1 cellular context compared by ENCODE assay signal in the genomic region with DNA sequence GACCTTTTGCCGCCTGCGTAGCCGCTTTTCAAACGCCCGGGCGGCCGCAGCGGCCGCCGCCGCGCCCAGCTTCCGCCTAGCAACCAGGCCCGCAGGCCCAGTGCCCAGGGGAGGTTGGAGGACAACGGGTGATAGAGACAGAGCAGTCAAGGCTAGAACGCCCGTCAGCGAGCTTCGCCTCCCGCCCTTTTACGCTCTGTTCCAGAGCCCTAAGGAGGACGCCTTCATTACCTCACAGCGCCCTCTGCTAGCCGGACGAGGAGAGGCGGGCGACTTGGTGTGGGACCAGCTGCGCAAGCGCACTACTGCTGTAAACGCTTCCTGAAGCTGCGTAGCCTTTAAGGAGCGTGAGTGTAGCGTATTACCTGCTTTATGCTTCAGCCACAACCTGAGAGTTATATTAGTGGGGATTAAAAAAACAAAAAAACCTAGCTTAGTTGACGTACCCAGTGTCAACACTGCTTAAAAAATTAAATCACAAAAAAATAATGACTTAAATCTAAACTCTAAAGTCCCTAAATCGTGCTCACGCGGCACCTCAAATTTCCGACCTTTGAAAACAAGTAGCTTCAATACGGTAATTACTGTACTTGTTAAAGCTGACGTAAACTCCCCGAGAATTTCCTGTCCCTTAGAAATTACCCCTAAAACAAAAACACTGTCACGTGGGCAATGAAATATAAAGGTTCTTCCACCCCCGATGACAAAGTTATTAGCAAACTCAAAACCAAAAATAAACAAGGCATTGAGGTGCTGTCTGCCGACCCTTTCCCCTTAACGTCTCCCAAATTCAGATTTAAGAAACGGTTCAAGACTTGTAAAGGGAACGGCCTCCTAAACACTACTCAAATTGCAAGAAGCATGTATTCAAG.
TF ChIP-seq lines count a peak whose summit lies in the region.

A gene (minus strand): TSS at position 126 of the 872 bp plus-strand sequence. CDS start 405 bp downstream, outside the sequence.

TF ChIP-seq in HepG2, 621 proteins besides CTCF, POLR2A, EP300 and RAD21 (continued from another document and continues in another):
- TF ChIP-seq, protein P1, sequence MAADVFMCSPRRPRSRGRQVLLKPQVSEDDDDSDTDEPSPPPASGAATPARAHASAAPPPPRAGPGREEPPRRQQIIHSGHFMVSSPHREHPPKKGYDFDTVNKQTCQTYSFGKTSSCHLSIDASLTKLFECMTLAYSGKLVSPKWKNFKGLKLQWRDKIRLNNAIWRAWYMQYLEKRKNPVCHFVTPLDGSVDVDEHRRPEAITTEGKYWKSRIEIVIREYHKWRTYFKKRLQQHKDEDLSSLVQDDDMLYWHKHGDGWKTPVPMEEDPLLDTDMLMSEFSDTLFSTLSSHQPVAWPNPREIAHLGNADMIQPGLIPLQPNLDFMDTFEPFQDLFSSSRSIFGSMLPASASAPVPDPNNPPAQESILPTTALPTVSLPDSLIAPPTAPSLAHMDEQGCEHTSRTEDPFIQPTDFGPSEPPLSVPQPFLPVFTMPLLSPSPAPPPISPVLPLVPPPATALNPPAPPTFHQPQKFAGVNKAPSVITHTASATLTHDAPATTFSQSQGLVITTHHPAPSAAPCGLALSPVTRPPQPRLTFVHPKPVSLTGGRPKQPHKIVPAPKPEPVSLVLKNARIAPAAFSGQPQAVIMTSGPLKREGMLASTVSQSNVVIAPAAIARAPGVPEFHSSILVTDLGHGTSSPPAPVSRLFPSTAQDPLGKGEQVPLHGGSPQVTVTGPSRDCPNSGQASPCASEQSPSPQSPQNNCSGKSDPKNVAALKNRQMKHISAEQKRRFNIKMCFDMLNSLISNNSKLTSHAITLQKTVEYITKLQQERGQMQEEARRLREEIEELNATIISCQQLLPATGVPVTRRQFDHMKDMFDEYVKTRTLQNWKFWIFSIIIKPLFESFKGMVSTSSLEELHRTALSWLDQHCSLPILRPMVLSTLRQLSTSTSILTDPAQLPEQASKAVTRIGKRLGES (CRISPR knock-in tag; IDR thresholded peaks at IDR 0.05; ENCODE audit: borderline replicate concordance) = no peak
- TF ChIP-seq, protein P2, sequence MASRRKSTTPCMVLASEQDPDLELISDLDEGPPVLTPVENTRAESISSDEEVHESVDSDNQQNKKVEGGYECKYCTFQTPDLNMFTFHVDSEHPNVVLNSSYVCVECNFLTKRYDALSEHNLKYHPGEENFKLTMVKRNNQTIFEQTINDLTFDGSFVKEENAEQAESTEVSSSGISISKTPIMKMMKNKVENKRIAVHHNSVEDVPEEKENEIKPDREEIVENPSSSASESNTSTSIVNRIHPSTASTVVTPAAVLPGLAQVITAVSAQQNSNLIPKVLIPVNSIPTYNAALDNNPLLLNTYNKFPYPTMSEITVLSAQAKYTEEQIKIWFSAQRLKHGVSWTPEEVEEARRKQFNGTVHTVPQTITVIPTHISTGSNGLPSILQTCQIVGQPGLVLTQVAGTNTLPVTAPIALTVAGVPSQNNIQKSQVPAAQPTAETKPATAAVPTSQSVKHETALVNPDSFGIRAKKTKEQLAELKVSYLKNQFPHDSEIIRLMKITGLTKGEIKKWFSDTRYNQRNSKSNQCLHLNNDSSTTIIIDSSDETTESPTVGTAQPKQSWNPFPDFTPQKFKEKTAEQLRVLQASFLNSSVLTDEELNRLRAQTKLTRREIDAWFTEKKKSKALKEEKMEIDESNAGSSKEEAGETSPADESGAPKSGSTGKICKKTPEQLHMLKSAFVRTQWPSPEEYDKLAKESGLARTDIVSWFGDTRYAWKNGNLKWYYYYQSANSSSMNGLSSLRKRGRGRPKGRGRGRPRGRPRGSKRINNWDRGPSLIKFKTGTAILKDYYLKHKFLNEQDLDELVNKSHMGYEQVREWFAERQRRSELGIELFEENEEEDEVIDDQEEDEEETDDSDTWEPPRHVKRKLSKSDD (CRISPR knock-in tag; IDR thresholded peaks at IDR 0.05; ENCODE audit: low read depth) = no peak
- TF ChIP-seq SNRNP70 (IDR thresholded peaks at IDR 0.05; ENCODE audit: low read depth, low read length) = no peak
- no peak for TF ChIP-seq REXO4 (CRISPR knock-in tag; IDR thresholded peaks at IDR 0.05; ENCODE audit: borderline replicate concordance)
- no peak for TF ChIP-seq FOXM1 (CRISPR knock-in tag; IDR thresholded peaks at IDR 0.05)
- no peak for TF ChIP-seq ZNF773 (CRISPR knock-in tag; IDR thresholded peaks at IDR 0.05; ENCODE audit: borderline replicate concordance)
- TF ChIP-seq TMF1 (CRISPR knock-in tag; IDR thresholded peaks at IDR 0.05; ENCODE audit: low read depth) = no peak
- no peak for TF ChIP-seq TBX3 (IDR thresholded peaks at IDR 0.05; ENCODE audit: borderline replicate concordance)
- TF ChIP-seq ZNF674 (CRISPR knock-in tag; IDR thresholded peaks at IDR 0.05; ENCODE audit: low read depth) = no peak; the same call in 1 of the 2 replicates
- TF ChIP-seq ZNF383 (CRISPR knock-in tag; IDR thresholded peaks at IDR 0.05; ENCODE audit: borderline replicate concordance) = no peak
- TF ChIP-seq, protein P3, sequence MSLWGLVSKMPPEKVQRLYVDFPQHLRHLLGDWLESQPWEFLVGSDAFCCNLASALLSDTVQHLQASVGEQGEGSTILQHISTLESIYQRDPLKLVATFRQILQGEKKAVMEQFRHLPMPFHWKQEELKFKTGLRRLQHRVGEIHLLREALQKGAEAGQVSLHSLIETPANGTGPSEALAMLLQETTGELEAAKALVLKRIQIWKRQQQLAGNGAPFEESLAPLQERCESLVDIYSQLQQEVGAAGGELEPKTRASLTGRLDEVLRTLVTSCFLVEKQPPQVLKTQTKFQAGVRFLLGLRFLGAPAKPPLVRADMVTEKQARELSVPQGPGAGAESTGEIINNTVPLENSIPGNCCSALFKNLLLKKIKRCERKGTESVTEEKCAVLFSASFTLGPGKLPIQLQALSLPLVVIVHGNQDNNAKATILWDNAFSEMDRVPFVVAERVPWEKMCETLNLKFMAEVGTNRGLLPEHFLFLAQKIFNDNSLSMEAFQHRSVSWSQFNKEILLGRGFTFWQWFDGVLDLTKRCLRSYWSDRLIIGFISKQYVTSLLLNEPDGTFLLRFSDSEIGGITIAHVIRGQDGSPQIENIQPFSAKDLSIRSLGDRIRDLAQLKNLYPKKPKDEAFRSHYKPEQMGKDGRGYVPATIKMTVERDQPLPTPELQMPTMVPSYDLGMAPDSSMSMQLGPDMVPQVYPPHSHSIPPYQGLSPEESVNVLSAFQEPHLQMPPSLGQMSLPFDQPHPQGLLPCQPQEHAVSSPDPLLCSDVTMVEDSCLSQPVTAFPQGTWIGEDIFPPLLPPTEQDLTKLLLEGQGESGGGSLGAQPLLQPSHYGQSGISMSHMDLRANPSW (CRISPR knock-in tag; IDR thresholded peaks at IDR 0.05; ENCODE audit: borderline replicate concordance) = peak; percentile 58; the same call in 1 of the 2 replicates
- no peak for TF ChIP-seq SATB2 (CRISPR knock-in tag; IDR thresholded peaks at IDR 0.05)
- TF ChIP-seq ZNF34 (CRISPR knock-in tag; IDR thresholded peaks at IDR 0.05; ENCODE audit: borderline replicate concordance) = no peak
- TF ChIP-seq MYNN (CRISPR knock-in tag; IDR thresholded peaks at IDR 0.05; ENCODE audit: low read depth) = peak; percentile 52; the same call in 1 of the 2 replicates
- no peak for TF ChIP-seq NFE2L2 (IDR thresholded peaks at IDR 0.05; ENCODE audit: low read length)
- TF ChIP-seq, protein P4, sequence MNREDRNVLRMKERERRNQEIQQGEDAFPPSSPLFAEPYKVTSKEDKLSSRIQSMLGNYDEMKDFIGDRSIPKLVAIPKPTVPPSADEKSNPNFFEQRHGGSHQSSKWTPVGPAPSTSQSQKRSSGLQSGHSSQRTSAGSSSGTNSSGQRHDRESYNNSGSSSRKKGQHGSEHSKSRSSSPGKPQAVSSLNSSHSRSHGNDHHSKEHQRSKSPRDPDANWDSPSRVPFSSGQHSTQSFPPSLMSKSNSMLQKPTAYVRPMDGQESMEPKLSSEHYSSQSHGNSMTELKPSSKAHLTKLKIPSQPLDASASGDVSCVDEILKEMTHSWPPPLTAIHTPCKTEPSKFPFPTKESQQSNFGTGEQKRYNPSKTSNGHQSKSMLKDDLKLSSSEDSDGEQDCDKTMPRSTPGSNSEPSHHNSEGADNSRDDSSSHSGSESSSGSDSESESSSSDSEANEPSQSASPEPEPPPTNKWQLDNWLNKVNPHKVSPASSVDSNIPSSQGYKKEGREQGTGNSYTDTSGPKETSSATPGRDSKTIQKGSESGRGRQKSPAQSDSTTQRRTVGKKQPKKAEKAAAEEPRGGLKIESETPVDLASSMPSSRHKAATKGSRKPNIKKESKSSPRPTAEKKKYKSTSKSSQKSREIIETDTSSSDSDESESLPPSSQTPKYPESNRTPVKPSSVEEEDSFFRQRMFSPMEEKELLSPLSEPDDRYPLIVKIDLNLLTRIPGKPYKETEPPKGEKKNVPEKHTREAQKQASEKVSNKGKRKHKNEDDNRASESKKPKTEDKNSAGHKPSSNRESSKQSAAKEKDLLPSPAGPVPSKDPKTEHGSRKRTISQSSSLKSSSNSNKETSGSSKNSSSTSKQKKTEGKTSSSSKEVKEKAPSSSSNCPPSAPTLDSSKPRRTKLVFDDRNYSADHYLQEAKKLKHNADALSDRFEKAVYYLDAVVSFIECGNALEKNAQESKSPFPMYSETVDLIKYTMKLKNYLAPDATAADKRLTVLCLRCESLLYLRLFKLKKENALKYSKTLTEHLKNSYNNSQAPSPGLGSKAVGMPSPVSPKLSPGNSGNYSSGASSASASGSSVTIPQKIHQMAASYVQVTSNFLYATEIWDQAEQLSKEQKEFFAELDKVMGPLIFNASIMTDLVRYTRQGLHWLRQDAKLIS (CRISPR knock-in tag; IDR thresholded peaks at IDR 0.05) = 0 out of 2 replicates have a peak, but pooled peaks have one; percentile 36
- TF ChIP-seq HNRNPUL1 (IDR thresholded peaks at IDR 0.05; ENCODE audit: low read depth, low read length) = no peak
- 0 out of 2 replicates have a peak, but pooled peaks have one; percentile 13 for TF ChIP-seq ZNF709 (CRISPR knock-in tag; IDR thresholded peaks at IDR 0.05)
- no peak for TF ChIP-seq ZNF235 (CRISPR knock-in tag; IDR thresholded peaks at IDR 0.05; ENCODE audit: borderline replicate concordance)
- TF ChIP-seq, protein P5, sequence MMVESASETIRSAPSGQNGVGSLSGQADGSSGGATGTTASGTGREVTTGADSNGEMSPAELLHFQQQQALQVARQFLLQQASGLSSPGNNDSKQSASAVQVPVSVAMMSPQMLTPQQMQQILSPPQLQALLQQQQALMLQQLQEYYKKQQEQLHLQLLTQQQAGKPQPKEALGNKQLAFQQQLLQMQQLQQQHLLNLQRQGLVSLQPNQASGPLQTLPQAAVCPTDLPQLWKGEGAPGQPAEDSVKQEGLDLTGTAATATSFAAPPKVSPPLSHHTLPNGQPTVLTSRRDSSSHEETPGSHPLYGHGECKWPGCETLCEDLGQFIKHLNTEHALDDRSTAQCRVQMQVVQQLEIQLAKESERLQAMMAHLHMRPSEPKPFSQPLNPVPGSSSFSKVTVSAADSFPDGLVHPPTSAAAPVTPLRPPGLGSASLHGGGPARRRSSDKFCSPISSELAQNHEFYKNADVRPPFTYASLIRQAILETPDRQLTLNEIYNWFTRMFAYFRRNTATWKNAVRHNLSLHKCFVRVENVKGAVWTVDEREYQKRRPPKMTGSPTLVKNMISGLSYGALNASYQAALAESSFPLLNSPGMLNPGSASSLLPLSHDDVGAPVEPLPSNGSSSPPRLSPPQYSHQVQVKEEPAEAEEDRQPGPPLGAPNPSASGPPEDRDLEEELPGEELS (CRISPR knock-in tag; IDR thresholded peaks at IDR 0.05) = peak; percentile 65; the same call in 1 of the 2 replicates
- peak; percentile 88 for TF ChIP-seq ZMAT3 (CRISPR knock-in tag; conservative IDR thresholded peaks at IDR 0.05)
- TF ChIP-seq ZNF30 (CRISPR knock-in tag; IDR thresholded peaks at IDR 0.05) = no peak
- TF ChIP-seq, protein P6, sequence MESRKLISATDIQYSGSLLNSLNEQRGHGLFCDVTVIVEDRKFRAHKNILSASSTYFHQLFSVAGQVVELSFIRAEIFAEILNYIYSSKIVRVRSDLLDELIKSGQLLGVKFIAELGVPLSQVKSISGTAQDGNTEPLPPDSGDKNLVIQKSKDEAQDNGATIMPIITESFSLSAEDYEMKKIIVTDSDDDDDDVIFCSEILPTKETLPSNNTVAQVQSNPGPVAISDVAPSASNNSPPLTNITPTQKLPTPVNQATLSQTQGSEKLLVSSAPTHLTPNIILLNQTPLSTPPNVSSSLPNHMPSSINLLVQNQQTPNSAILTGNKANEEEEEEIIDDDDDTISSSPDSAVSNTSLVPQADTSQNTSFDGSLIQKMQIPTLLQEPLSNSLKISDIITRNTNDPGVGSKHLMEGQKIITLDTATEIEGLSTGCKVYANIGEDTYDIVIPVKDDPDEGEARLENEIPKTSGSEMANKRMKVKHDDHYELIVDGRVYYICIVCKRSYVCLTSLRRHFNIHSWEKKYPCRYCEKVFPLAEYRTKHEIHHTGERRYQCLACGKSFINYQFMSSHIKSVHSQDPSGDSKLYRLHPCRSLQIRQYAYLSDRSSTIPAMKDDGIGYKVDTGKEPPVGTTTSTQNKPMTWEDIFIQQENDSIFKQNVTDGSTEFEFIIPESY (CRISPR knock-in tag; IDR thresholded peaks at IDR 0.05) = peak; percentile 69; the same call in 1 of the 2 replicates
- no peak for TF ChIP-seq ZNF746 (CRISPR knock-in tag; IDR thresholded peaks at IDR 0.05)
- TF ChIP-seq KAT7 (CRISPR knock-in tag; IDR thresholded peaks at IDR 0.05; ENCODE audit: borderline replicate concordance) = peak; percentile 75; the same call in 1 of the 2 replicates
- TF ChIP-seq JUND (CRISPR knock-in tag; IDR thresholded peaks at IDR 0.05) = no peak
- peak; percentile 63; the same call in 1 of the 2 replicates for TF ChIP-seq KDM4B (CRISPR knock-in tag; IDR thresholded peaks at IDR 0.05)
- 0 out of 2 replicates have a peak, but pooled peaks have one; percentile 34 for TF ChIP-seq ISL2 (CRISPR knock-in tag; IDR thresholded peaks at IDR 0.05)
- TF ChIP-seq, protein P7, sequence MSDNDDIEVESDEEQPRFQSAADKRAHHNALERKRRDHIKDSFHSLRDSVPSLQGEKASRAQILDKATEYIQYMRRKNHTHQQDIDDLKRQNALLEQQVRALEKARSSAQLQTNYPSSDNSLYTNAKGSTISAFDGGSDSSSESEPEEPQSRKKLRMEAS (IDR thresholded peaks at IDR 0.05) = peak; percentile 60
- TF ChIP-seq ZFP36L1 (CRISPR knock-in tag; IDR thresholded peaks at IDR 0.05) = peak; percentile 79; the same call in 1 of the 2 replicates
- TF ChIP-seq, protein P8, sequence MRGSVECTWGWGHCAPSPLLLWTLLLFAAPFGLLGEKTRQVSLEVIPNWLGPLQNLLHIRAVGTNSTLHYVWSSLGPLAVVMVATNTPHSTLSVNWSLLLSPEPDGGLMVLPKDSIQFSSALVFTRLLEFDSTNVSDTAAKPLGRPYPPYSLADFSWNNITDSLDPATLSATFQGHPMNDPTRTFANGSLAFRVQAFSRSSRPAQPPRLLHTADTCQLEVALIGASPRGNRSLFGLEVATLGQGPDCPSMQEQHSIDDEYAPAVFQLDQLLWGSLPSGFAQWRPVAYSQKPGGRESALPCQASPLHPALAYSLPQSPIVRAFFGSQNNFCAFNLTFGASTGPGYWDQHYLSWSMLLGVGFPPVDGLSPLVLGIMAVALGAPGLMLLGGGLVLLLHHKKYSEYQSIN (CRISPR knock-in tag; IDR thresholded peaks at IDR 0.05; ENCODE audit: borderline replicate concordance) = no peak
- no peak for TF ChIP-seq ZNF737 (CRISPR knock-in tag; IDR thresholded peaks at IDR 0.05; ENCODE audit: borderline replicate concordance)
- TF ChIP-seq NFATC3 (CRISPR knock-in tag; IDR thresholded peaks at IDR 0.05) = 0 out of 2 replicates have a peak, but pooled peaks have one; percentile 38
- TF ChIP-seq, protein P9, sequence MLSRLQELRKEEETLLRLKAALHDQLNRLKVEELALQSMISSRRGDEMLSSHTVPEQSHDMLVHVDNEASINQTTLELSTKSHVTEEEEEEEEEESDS (CRISPR knock-in tag; IDR thresholded peaks at IDR 0.05; ENCODE audit: borderline replicate concordance) = no peak
- TF ChIP-seq FOXA3 (CRISPR knock-in tag; IDR thresholded peaks at IDR 0.05) = peak; percentile 70
- TF ChIP-seq HOXD1 (CRISPR knock-in tag; IDR thresholded peaks at IDR 0.05) = no peak
- peak; percentile 96 for TF ChIP-seq REPIN1 (CRISPR knock-in tag; IDR thresholded peaks at IDR 0.05; ENCODE audit: borderline replicate concordance, low read depth)
- TF ChIP-seq ZNF331 (CRISPR knock-in tag; IDR thresholded peaks at IDR 0.05) = peak; percentile 93
- no peak; the same call in 1 of the 2 replicates for TF ChIP-seq ZNF256 (CRISPR knock-in tag; conservative IDR thresholded peaks at IDR 0.05)
- no peak for TF ChIP-seq ZNF326 (CRISPR knock-in tag; IDR thresholded peaks at IDR 0.05; ENCODE audit: borderline replicate concordance)
